In the genomic region with DNA sequence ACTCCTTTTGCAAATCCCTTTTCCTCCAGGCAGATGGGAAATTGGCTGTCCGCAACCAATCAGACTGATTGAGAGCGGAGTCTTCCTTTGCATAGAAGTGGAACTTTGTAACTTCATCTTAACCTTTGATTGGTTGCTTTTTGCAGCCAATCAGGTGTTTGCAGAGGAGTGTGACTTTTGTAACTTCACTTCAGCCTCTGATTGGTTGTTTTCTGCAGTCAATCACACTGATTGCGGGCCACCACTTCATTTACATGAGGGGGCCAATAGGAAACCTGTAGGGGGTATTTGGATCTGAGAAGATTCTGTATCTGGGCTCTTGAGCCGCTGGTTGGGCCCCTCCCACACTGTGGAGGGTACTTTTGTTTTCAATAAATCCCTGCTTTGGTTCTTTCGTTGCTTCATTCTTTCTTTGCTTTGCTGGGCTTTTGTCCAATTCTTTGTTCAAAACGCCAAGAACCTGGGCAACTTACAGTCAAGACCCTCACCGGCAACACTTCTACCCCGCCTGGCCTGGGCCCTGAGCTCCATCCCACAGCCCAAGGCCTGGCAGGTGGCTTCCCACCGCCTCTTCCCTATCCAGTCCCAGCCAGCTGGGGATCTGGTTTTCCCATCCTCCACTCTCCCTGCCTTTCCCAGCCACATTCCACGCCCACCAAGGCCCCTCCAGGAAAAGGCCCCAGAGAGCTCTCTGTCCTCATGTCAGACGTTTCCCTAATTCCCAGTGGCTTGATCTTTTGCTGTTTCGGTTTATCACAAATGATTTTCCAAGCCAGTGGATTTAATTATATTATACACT, we compare ENCODE assay signal across 22 cellular contexts.
DNase-seq lines count a peak whose midpoint lies in the region; ATAC-seq, FAIRE-seq and TF ChIP-seq lines count a peak whose summit lies in the region.
"Had no signal": no experiment of that assay in that cellular context is flagged by ENCODE, and none has a peak within 500 bp of the region (broad histone marks: within the 10 kb centered on the region; RNA-seq: fewer than 3 reads in every experiment).

No MANE protein-coding gene starts in this region.

- no peak overlapping the region for H3K4me3 ChIP-seq in BE2C (ENCODE audit: low read depth, low read length)
- H3K4me3 ChIP-seq in HUES64 (ENCODE audit: low read length) = no peak overlapping the region
- no peak overlapping the region for H3K4me3 ChIP-seq in astrocyte of the spinal cord (ENCODE audit: low read depth, low read length)
- H3K4me3 ChIP-seq: A549, psoas muscle had no signal

- ATAC-seq in HG02759 (IDR thresholded peaks at IDR 0.05; ENCODE audit: unreplicated experiment) = no peak
- ATAC-seq in Right ventricle myocardium inferior = no peak
- ATAC-seq: A549, psoas muscle had no signal

- FAIRE-seq in D721Med (lab: Jason Lieb, UNC) = no peak
- FAIRE-seq: A549 had no signal

- intact Hi-C loops in Right ventricle myocardium inferior (cut with DNase I) = no loop called here

- H3K9me3 ChIP-seq in BE2C (no peaks in the 10 kb centered on the region), HUES64 (ENCODE audit: insufficient read depth, low read depth, low read length) (no peaks in the 10 kb centered on the region)
- H3K9me3 ChIP-seq: A549 had no signal

- DNase-seq in BE2C (peak; percentile 45), astrocyte of the spinal cord (ENCODE audit: low read depth, low spot score) (peak; percentile 26), iris pigment epithelial cell (ENCODE audit: low read depth) (peak; percentile 59), D721Med (ENCODE audit: insufficient read length, low spot score) (no peak), Right ventricle myocardium inferior (ENCODE audit: missing footprints) (no peak)
- no peak for DNase-seq in stimulated activated CD4-positive, alpha-beta T cell treated with anti-CD3 and anti-CD28 coated beads, Interleukin-2, amount 100 ng/mL, for 48 hours
- DNase-seq: activated B cell treated with CpG ODN at 0.5 μM for 24 hours; activated CD4-positive, alpha-beta T cell treated with anti-CD3 and anti-CD28 coated beads, Interleukin-2, amount 50 U/mL, for 4 hours; activated naive CD4-positive, alpha-beta T cell treated with anti-CD3 and anti-CD28 coated beads, Interleukin-2, amount 10 ng/mL, durations not matched to agents 7 days and 5 days; amniotic stem cell; DMS53; hypothalamus; Karpas-422; MV-4-11; NCI-H1694 treated with DMSO at 0.1 percent for 48 hours; NCI-H524 treated with DMSO at 0.1 percent for 48 hours; psoas muscle; T1000 had no signal

- H3K27ac ChIP-seq in HUES64 (ENCODE audit: low read depth, low read length) = peak overlapping the region; percentile 29; the same call in 1 of the 2 replicates
- H3K27ac ChIP-seq: A549, psoas muscle, RWPE1 had no signal

- WGBS in HUES64 = 51% methylated on average over 11 of the region's 12 CpGs

- no peaks in the 10 kb centered on the region for H3K36me3 ChIP-seq in BE2C
- no peaks in the 10 kb centered on the region for H3K36me3 ChIP-seq in HUES64 (ENCODE audit: insufficient read depth, low read length)

- no peak overlapping the region for H3K9ac ChIP-seq in HUES64 (ENCODE audit: low read depth, low read length)

- in situ Hi-C loops in astrocyte of the spinal cord (cut with HindIII; ENCODE audit: low sequenced_read_pairs) = no loop called here

- no peak for TF ChIP-seq CTCF in BE2C (IDR thresholded peaks at IDR 0.05; ENCODE audit: low read depth, low read length)
- TF ChIP-seq CTCF in astrocyte of the spinal cord (IDR thresholded peaks at IDR 0.05; ENCODE audit: low read depth, low read length) = no peak
- no peak for TF ChIP-seq CTCF in D721Med (IDR thresholded peaks at IDR 0.05; ENCODE audit: insufficient read depth, missing control alignments)

- H3K27me3 ChIP-seq in BE2C (no peaks in the 10 kb centered on the region), HUES64 (ENCODE audit: insufficient read depth, low read length) (no peaks in the 10 kb centered on the region)

- no peaks in the 10 kb centered on the region; the same call in 1 of the 2 replicates for H3K4me1 ChIP-seq in BE2C
- 0 out of 2 replicates have a peak, but pooled peaks cover 7% of the 10 kb centered on the region for H3K4me1 ChIP-seq in HUES64 (ENCODE audit: insufficient read depth, low read length)
- H3K4me1 ChIP-seq: A549, psoas muscle had no signal

Comparison
In these comparisons a context has a peak if more than half of its experiments do, and no peak if none do; other contexts are left out.
1. DNase-seq: peak in BE2C (single experiment), astrocyte of the spinal cord (single experiment) and iris pigment epithelial cell (single experiment); none in D721Med (single experiment), stimulated activated CD4-positive, alpha-beta T cell treated with anti-CD3 and anti-CD28 coated beads, Interleukin-2, amount 100 ng/mL, for 48 hours (0 of 2) and Right ventricle myocardium inferior (single experiment).